In genomic region chr2:164430166-164430783, GRCh38 we compare ENCODE assay signal across 8 cellular contexts.
DNase-seq lines count a peak whose midpoint lies in the region; ATAC-seq, FAIRE-seq and TF ChIP-seq lines count a peak whose summit lies in the region.

No MANE protein-coding gene starts in this region.

- no peak overlapping the region for H3K9ac ChIP-seq in GM23248
- H3K9ac ChIP-seq in keratinocyte (ENCODE audit: control insufficient read depth, extremely low read depth, insufficient read depth, low read length) = no peak overlapping the region

- FAIRE-seq in keratinocyte (lab: Jason Lieb, UNC) = no peak

- no peak overlapping the region for H2AFZ ChIP-seq in GM23248
- H2AFZ ChIP-seq in keratinocyte (ENCODE audit: control insufficient read depth, low read length) = no peak overlapping the region

- DNase-seq in Caki2 (ENCODE audit: low read depth) = peak; percentile 38
- DNase-seq in GM23248 = peak; percentile 64
- DNase-seq in NCI-H2029 (lab: John Stamatoyannopoulos, UW) = peak; percentile 2
- peak; percentile 12 for DNase-seq in amniotic stem cell (lab: John Stamatoyannopoulos, UW)
- no peak for DNase-seq in keratinocyte (ENCODE audit: low read depth, low spot score)
- DNase-seq in CD1c-positive myeloid dendritic cell (ENCODE audit: extremely low spot score) = no peak
- DNase-seq in stimulated activated naive CD4-positive, alpha-beta T cell (lab: John Stamatoyannopoulos, UW) = no peak

- dilution Hi-C loops in keratinocyte (cut with MboI; ENCODE audit: extremely low pct_ligation_motif_present, low sequenced_read_pairs) = no loop called here

- H3K27ac ChIP-seq in GM23248 (no peak overlapping the region), keratinocyte (ENCODE audit: control insufficient read depth, insufficient read depth, low read length) (no peak overlapping the region)

- peak; percentile 55 to 59 (median 57) for TF ChIP-seq CTCF in keratinocyte (optimal IDR thresholded peaks at IDR 0.05 in 1 of 3, IDR thresholded peaks at IDR 0.05 in 1 of 3, conservative IDR thresholded peaks at IDR 0.05 in 1 of 3; ENCODE audit: extremely low read depth in 1 of 3, insufficient read depth in 2 of 3, low read length in 3 of 3)

- H3K9me3 ChIP-seq in GM23248 (ENCODE audit: low read depth) (no peaks in the 10 kb centered on the region), keratinocyte (ENCODE audit: control insufficient read depth, low read depth, low read length) (no peaks in the 10 kb centered on the region)

- H3K4me1 ChIP-seq in GM23248 (ENCODE audit: insufficient read depth) = no peaks in the 10 kb centered on the region
- no peaks in the 10 kb centered on the region for H3K4me1 ChIP-seq in keratinocyte (ENCODE audit: control insufficient read depth, extremely low read depth, insufficient read depth, low read length)

- WGBS in GM23248 (ENCODE audit: low coverage in 1 of 2, low lambda C conversion rate in 2 of 2, missing lambda C conversion rate in 2 of 2), 2 experiments = 61 to 67% methylated on average over 3 of the region's 3 CpGs

- H3K9me1 ChIP-seq in keratinocyte (ENCODE audit: control insufficient read depth, extremely low read depth, insufficient read depth, low read length) = no peaks in the 10 kb centered on the region

- H3K36me3 ChIP-seq in GM23248 (ENCODE audit: low read depth) = no peaks in the 10 kb centered on the region
- H3K36me3 ChIP-seq in keratinocyte (ENCODE audit: control insufficient read depth in 2 of 2, extremely low read depth in 1 of 2, insufficient read depth in 2 of 2, low read length in 2 of 2) = no peaks in the 10 kb centered on the region

- H3K4me2 ChIP-seq in GM23248 (ENCODE audit: unreplicated experiment) (no peak overlapping the region), keratinocyte (ENCODE audit: control insufficient read depth, extremely low read depth, insufficient read depth, low read depth, low read length) (no peak overlapping the region)

- no peaks in the 10 kb centered on the region for H3F3A ChIP-seq in GM23248 (ENCODE audit: insufficient read depth)

- no peak overlapping the region for H3K4me3 ChIP-seq in GM23248
- H3K4me3 ChIP-seq in keratinocyte (ENCODE audit: control insufficient read depth in 2 of 3, extremely low read depth in 1 of 3, insufficient read depth in 2 of 3, low read depth in 1 of 3, low read length in 3 of 3) = no peak overlapping the region

- ATAC-seq in HG02588 (IDR thresholded peaks at IDR 0.05; ENCODE audit: unreplicated experiment) = no peak

- H3K79me2 ChIP-seq in GM23248 (ENCODE audit: insufficient read depth) (no peaks in the 10 kb centered on the region), keratinocyte (ENCODE audit: control insufficient read depth, insufficient read depth, low read length) (no peaks in the 10 kb centered on the region)

- no peaks in the 10 kb centered on the region for H3K9me2 ChIP-seq in GM23248 (ENCODE audit: insufficient read depth)

- in situ Hi-C loops in Caki2 (cut with HindIII; ENCODE audit: low pct_unique_long_range_greater_than_20kb, low sequenced_read_pairs) (no loop called here), GM23248 (cut with MboI) (no loop called here)

- H4K20me1 ChIP-seq in GM23248 (ENCODE audit: insufficient read depth) = no peaks in the 10 kb centered on the region
- H4K20me1 ChIP-seq in keratinocyte (ENCODE audit: control insufficient read depth, extremely low read depth, insufficient read depth, low read length) = no peaks in the 10 kb centered on the region

- H3K27me3 ChIP-seq in GM23248 (replicated peaks; ENCODE audit: insufficient read depth) (no peaks in the 10 kb centered on the region), keratinocyte (ENCODE audit: control insufficient read depth, extremely low read depth, insufficient read depth, low read length) (peaks cover 8% of the 10 kb centered on the region)

Comparison
In these comparisons a context has a peak if more than half of its experiments do, and no peak if none do; other contexts are left out.
1. DNase-seq: peak in Caki2 (single experiment), GM23248 (single experiment), NCI-H2029 (single experiment) and amniotic stem cell (single experiment); none in keratinocyte (single experiment), CD1c-positive myeloid dendritic cell (single experiment) and stimulated activated naive CD4-positive, alpha-beta T cell (0 of 6).